Comparison of ENCODE assay signal across 1 cellular context in the genomic region with DNA sequence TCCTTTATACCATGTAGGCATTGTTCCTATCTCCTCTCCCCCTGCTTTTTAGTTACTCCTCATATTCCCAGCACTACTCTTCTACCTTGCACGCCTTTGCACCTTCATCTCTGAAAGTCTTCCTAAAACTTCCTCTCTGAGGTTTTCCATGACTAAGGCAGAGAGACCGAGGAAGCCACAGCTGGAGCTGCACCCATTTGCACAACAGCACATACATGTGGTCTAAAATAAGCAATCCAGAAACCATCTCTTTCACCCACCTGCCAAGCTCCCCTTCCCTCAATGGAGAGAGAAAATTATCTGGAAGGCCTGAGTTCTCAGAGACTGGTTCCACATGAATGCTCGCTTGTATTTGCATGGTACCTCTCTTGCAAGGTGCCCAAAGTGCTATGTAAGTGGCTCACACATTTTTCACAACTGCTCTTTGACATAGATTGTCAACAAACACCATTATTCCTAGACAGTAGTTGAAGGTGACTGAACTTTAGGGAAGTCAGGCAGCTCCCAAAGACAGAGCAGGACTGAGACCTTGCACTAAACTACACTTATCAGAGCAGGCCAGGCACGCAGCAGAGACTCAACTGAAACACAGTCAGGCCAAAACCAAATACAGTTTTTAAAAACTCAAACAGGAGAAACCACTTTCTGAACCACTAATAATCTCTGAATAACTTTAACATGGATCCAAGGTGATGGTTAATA.
TF ChIP-seq lines count a peak whose summit lies in the region.

No MANE protein-coding gene starts in this region.

TF ChIP-seq in K562, 482 proteins besides CTCF, POLR2A, EP300 and RAD21 (continued from another document and continues in another):
- TF ChIP-seq, protein P1, sequence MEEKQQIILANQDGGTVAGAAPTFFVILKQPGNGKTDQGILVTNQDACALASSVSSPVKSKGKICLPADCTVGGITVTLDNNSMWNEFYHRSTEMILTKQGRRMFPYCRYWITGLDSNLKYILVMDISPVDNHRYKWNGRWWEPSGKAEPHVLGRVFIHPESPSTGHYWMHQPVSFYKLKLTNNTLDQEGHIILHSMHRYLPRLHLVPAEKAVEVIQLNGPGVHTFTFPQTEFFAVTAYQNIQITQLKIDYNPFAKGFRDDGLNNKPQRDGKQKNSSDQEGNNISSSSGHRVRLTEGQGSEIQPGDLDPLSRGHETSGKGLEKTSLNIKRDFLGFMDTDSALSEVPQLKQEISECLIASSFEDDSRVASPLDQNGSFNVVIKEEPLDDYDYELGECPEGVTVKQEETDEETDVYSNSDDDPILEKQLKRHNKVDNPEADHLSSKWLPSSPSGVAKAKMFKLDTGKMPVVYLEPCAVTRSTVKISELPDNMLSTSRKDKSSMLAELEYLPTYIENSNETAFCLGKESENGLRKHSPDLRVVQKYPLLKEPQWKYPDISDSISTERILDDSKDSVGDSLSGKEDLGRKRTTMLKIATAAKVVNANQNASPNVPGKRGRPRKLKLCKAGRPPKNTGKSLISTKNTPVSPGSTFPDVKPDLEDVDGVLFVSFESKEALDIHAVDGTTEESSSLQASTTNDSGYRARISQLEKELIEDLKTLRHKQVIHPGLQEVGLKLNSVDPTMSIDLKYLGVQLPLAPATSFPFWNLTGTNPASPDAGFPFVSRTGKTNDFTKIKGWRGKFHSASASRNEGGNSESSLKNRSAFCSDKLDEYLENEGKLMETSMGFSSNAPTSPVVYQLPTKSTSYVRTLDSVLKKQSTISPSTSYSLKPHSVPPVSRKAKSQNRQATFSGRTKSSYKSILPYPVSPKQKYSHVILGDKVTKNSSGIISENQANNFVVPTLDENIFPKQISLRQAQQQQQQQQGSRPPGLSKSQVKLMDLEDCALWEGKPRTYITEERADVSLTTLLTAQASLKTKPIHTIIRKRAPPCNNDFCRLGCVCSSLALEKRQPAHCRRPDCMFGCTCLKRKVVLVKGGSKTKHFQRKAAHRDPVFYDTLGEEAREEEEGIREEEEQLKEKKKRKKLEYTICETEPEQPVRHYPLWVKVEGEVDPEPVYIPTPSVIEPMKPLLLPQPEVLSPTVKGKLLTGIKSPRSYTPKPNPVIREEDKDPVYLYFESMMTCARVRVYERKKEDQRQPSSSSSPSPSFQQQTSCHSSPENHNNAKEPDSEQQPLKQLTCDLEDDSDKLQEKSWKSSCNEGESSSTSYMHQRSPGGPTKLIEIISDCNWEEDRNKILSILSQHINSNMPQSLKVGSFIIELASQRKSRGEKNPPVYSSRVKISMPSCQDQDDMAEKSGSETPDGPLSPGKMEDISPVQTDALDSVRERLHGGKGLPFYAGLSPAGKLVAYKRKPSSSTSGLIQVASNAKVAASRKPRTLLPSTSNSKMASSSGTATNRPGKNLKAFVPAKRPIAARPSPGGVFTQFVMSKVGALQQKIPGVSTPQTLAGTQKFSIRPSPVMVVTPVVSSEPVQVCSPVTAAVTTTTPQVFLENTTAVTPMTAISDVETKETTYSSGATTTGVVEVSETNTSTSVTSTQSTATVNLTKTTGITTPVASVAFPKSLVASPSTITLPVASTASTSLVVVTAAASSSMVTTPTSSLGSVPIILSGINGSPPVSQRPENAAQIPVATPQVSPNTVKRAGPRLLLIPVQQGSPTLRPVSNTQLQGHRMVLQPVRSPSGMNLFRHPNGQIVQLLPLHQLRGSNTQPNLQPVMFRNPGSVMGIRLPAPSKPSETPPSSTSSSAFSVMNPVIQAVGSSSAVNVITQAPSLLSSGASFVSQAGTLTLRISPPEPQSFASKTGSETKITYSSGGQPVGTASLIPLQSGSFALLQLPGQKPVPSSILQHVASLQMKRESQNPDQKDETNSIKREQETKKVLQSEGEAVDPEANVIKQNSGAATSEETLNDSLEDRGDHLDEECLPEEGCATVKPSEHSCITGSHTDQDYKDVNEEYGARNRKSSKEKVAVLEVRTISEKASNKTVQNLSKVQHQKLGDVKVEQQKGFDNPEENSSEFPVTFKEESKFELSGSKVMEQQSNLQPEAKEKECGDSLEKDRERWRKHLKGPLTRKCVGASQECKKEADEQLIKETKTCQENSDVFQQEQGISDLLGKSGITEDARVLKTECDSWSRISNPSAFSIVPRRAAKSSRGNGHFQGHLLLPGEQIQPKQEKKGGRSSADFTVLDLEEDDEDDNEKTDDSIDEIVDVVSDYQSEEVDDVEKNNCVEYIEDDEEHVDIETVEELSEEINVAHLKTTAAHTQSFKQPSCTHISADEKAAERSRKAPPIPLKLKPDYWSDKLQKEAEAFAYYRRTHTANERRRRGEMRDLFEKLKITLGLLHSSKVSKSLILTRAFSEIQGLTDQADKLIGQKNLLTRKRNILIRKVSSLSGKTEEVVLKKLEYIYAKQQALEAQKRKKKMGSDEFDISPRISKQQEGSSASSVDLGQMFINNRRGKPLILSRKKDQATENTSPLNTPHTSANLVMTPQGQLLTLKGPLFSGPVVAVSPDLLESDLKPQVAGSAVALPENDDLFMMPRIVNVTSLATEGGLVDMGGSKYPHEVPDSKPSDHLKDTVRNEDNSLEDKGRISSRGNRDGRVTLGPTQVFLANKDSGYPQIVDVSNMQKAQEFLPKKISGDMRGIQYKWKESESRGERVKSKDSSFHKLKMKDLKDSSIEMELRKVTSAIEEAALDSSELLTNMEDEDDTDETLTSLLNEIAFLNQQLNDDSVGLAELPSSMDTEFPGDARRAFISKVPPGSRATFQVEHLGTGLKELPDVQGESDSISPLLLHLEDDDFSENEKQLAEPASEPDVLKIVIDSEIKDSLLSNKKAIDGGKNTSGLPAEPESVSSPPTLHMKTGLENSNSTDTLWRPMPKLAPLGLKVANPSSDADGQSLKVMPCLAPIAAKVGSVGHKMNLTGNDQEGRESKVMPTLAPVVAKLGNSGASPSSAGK (IDR thresholded peaks at IDR 0.05), result peak; percentile 49
- TF ChIP-seq MTF1 (CRISPR knock-in tag; IDR thresholded peaks at IDR 0.05; ENCODE audit: borderline replicate concordance) (no peak), ZNF197 (CRISPR knock-in tag; IDR thresholded peaks at IDR 0.05; ENCODE audit: low read depth) (no peak), SRSF3 (IDR thresholded peaks at IDR 0.05; ENCODE audit: insufficient read depth, low read length) (no peak), MTA3 (IDR thresholded peaks at IDR 0.05; ENCODE audit: borderline replicate concordance) (no peak), ARID1B (IDR thresholded peaks at IDR 0.05) (peak; percentile 74), MAFK (IDR thresholded peaks at IDR 0.05; ENCODE audit: low read length) (no peak), FOXM1 (IDR thresholded peaks at IDR 0.05; ENCODE audit: low read depth) (no peak; the same call in 1 of the 2 replicates), FOXM1 (CRISPR knock-in tag; IDR thresholded peaks at IDR 0.05; ENCODE audit: low read depth) (no peak), RBM22 (IDR thresholded peaks at IDR 0.05; ENCODE audit: low read depth, low read length, poor library complexity, severe bottlenecking) (no peak), NR4A1 (CRISPR knock-in tag; IDR thresholded peaks at IDR 0.05) (no peak), NR4A1 (tag; IDR thresholded peaks at IDR 0.05) (no peak; the same call in 1 of the 2 replicates), CC2D1A (IDR thresholded peaks at IDR 0.05) (no peak), THRAP3 (IDR thresholded peaks at IDR 0.05; ENCODE audit: borderline replicate concordance) (no peak), KLF13 (tag; IDR thresholded peaks at IDR 0.05; ENCODE audit: borderline replicate concordance, low read depth) (no peak), TFAM (CRISPR knock-in tag; conservative IDR thresholded peaks at IDR 0.05) (no peak), ASH1L (IDR thresholded peaks at IDR 0.05; ENCODE audit: borderline replicate concordance, low read depth, partially characterized antibody) (no peak), CBX3 (IDR thresholded peaks at IDR 0.05; ENCODE audit: borderline replicate concordance in 1 of 2, low read length in 2 of 2) (no peak; a peak in 1 of 3 replicates), TAL1 (IDR thresholded peaks at IDR 0.05) (peak; percentile 10; the same call in 1 of the 2 replicates), NR2C2 (CRISPR knock-in tag; IDR thresholded peaks at IDR 0.05) (no peak), NR2C2 (tag; IDR thresholded peaks at IDR 0.05) (0 out of 2 replicates have a peak, but pooled peaks have one; percentile 37), FOSL1 (tag; conservative IDR thresholded peaks at IDR 0.05) (0 out of 2 replicates have a peak, but pooled peaks have one; percentile 9)
- TF ChIP-seq, protein P2, sequence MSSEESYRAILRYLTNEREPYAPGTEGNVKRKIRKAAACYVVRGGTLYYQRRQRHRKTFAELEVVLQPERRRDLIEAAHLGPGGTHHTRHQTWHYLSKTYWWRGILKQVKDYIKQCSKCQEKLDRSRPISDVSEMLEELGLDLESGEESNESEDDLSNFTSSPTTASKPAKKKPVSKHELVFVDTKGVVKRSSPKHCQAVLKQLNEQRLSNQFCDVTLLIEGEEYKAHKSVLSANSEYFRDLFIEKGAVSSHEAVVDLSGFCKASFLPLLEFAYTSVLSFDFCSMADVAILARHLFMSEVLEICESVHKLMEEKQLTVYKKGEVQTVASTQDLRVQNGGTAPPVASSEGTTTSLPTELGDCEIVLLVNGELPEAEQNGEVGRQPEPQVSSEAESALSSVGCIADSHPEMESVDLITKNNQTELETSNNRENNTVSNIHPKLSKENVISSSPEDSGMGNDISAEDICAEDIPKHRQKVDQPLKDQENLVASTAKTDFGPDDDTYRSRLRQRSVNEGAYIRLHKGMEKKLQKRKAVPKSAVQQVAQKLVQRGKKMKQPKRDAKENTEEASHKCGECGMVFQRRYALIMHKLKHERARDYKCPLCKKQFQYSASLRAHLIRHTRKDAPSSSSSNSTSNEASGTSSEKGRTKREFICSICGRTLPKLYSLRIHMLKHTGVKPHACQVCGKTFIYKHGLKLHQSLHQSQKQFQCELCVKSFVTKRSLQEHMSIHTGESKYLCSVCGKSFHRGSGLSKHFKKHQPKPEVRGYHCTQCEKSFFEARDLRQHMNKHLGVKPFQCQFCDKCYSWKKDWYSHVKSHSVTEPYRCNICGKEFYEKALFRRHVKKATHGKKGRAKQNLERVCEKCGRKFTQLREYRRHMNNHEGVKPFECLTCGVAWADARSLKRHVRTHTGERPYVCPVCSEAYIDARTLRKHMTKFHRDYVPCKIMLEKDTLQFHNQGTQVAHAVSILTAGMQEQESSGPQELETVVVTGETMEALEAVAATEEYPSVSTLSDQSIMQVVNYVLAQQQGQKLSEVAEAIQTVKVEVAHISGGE (CRISPR knock-in tag; IDR thresholded peaks at IDR 0.05), result peak in 1 of 3 experiments; percentile 43; a peak in 2 of 6 replicates
- TF ChIP-seq, protein P3, sequence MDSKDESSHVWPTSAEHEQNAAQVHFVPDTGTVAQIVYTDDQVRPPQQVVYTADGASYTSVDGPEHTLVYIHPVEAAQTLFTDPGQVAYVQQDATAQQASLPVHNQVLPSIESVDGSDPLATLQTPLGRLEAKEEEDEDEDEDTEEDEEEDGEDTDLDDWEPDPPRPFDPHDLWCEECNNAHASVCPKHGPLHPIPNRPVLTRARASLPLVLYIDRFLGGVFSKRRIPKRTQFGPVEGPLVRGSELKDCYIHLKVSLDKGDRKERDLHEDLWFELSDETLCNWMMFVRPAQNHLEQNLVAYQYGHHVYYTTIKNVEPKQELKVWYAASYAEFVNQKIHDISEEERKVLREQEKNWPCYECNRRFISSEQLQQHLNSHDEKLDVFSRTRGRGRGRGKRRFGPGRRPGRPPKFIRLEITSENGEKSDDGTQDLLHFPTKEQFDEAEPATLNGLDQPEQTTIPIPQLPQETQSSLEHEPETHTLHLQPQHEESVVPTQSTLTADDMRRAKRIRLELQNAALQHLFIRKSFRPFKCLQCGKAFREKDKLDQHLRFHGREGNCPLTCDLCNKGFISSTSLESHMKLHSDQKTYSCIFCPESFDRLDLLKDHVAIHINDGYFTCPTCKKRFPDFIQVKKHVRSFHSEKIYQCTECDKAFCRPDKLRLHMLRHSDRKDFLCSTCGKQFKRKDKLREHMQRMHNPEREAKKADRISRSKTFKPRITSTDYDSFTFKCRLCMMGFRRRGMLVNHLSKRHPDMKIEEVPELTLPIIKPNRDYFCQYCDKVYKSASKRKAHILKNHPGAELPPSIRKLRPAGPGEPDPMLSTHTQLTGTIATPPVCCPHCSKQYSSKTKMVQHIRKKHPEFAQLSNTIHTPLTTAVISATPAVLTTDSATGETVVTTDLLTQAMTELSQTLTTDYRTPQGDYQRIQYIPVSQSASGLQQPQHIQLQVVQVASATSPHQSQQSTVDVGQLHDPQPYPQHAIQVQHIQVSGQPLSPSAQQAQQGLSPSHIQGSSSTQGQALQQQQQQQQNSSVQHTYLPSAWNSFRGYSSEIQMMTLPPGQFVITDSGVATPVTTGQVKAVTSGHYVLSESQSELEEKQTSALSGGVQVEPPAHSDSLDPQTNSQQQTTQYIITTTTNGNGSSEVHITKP (IDR thresholded peaks at IDR 0.05; ENCODE audit: partially characterized antibody), result no peak
- TF ChIP-seq, protein P4, sequence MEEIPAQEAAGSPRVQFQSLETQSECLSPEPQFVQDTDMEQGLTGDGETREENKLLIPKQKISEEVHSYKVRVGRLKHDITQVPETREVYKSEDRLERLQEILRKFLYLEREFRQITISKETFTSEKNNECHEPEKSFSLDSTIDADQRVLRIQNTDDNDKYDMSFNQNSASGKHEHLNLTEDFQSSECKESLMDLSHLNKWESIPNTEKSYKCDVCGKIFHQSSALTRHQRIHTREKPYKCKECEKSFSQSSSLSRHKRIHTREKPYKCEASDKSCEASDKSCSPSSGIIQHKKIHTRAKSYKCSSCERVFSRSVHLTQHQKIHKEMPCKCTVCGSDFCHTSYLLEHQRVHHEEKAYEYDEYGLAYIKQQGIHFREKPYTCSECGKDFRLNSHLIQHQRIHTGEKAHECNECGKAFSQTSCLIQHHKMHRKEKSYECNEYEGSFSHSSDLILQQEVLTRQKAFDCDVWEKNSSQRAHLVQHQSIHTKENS (CRISPR knock-in tag; IDR thresholded peaks at IDR 0.05), result no peak
- TF ChIP-seq, protein P5, sequence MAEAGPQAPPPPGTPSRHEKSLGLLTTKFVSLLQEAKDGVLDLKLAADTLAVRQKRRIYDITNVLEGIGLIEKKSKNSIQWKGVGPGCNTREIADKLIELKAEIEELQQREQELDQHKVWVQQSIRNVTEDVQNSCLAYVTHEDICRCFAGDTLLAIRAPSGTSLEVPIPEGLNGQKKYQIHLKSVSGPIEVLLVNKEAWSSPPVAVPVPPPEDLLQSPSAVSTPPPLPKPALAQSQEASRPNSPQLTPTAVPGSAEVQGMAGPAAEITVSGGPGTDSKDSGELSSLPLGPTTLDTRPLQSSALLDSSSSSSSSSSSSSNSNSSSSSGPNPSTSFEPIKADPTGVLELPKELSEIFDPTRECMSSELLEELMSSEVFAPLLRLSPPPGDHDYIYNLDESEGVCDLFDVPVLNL (CRISPR knock-in tag; IDR thresholded peaks at IDR 0.05; ENCODE audit: low read depth), result no peak
